ENCODE assay signal across 13 cellular contexts in genomic region chr12:62537544-62537943, GRCh38.
DNase-seq lines count a peak whose midpoint lies in the region; ATAC-seq and TF ChIP-seq lines count a peak whose summit lies in the region.
"Had no signal": no experiment of that assay in that cellular context is flagged by ENCODE, and none has a peak within 500 bp of the region (broad histone marks: within the 10 kb centered on the region; RNA-seq: fewer than 3 reads in every experiment).

No MANE protein-coding gene starts in this region.

- POLR2A ChIA-PET in T-cell (lab: Charles Lee), result no interaction called here

- WGBS in body of pancreas, 2 donors, result 85 to 88% methylated on average over 2 of the region's 2 CpGs

- no peak overlapping the region for H3K4me3 Mint-ChIP-seq in stimulated activated naive B cell treated with anti-CD40 and anti-IgM and Interleukin-4, amounts not matched to agents 10 μg/mL and 1 μg/mL and 100 μg/mL, for 72 hours
- H3K4me3 Mint-ChIP-seq in T-cell, result no peak overlapping the region
- H3K4me3 Mint-ChIP-seq: nephron progenitor cell had no signal

- no peak for TF ChIP-seq POLR2A in body of pancreas (IDR thresholded peaks at IDR 0.05)

- CTCF ChIA-PET in T-cell (lab: Charles Lee), result interaction anchor here in 1 of 2 donors (1.0 to 1.2 kb wide), 2 partner anchors 257 to 259 kb away, joined by 3 to 4 read pairs; no protein-coding TSS in a partner anchor

- peaks cover 24 to 31% of the 10 kb centered on the region in 2 donors for H3K36me3 Mint-ChIP-seq in stimulated activated naive B cell treated with anti-CD40 and anti-IgM and Interleukin-4, amounts not matched to agents 10 μg/mL and 1 μg/mL and 100 μg/mL, for 72 hours
- peaks cover 36% of the 10 kb centered on the region for H3K36me3 Mint-ChIP-seq in T-cell

- H3K9me3 ChIP-seq in body of pancreas, result no peaks in the 10 kb centered on the region
- H3K9me3 ChIP-seq: SJCRH30 had no signal

- H3K36me3 ChIP-seq in body of pancreas (replicated peaks in 1 of 2; ENCODE audit: insufficient read depth in 1 of 2, low read depth in 2 of 2), result peaks cover 0 to 8% of the 10 kb centered on the region in 2 donors

- H3K4me1 Mint-ChIP-seq in stimulated activated naive B cell treated with anti-CD40 and anti-IgM and Interleukin-4, amounts not matched to agents 10 μg/mL and 1 μg/mL and 100 μg/mL, for 72 hours, result peaks cover 3 to 11% of the 10 kb centered on the region in 2 donors
- H3K4me1 Mint-ChIP-seq in T-cell, result no peaks in the 10 kb centered on the region
- H3K4me1 Mint-ChIP-seq: nephron progenitor cell had no signal

- intact Hi-C loops in body of pancreas (cut with DNase I), result no loop called here

- H3K27me3 ChIP-seq in body of pancreas, result no peaks in the 10 kb centered on the region
- H3K27me3 ChIP-seq: SJCRH30 had no signal

- DNase-seq in AG09309 (ENCODE audit: low read depth) (peak; percentile 59), Kasumi-1 (lab: John Stamatoyannopoulos, UW) (peak; percentile 32 to 62), body of pancreas (peak; percentile 49 to 63 (median 57)), kidney glomerular epithelial cell (lab: John Stamatoyannopoulos, UW) (peak; percentile 6), COLO829 (ENCODE audit: low spot score) (no peak), T-cell (no peak)
- no peak for DNase-seq in effector CD8-positive, alpha-beta T cell (lab: John Stamatoyannopoulos, UW)
- no peak for DNase-seq in stimulated activated naive B cell treated with anti-CD40 and anti-IgM and Interleukin-4, amounts not matched to agents 10 μg/mL and 1 μg/mL and 100 μg/mL, for 72 hours
- DNase-seq: activated CD8-positive, alpha-beta memory T cell treated with anti-CD3 and anti-CD28 coated beads, Interleukin-2, amount 50 U/mL, for 48 hours; DMS79 treated with DMSO at 0.1 percent for 48 hours; NCI-H1417 treated with DMSO at 0.1 percent for 48 hours; nephron progenitor cell had no signal

- H3K9me3 Mint-ChIP-seq in stimulated activated naive B cell treated with anti-CD40 and anti-IgM and Interleukin-4, amounts not matched to agents 10 μg/mL and 1 μg/mL and 100 μg/mL, for 72 hours, result no peaks in the 10 kb centered on the region
- H3K9me3 Mint-ChIP-seq in T-cell, result no peaks in the 10 kb centered on the region
- H3K9me3 Mint-ChIP-seq: nephron progenitor cell had no signal

- no peak overlapping the region for H3K4me3 ChIP-seq in AG09309 (ENCODE audit: control insufficient read depth, low read depth, low read length)
- no peak overlapping the region for H3K4me3 ChIP-seq in body of pancreas
- H3K4me3 ChIP-seq: SJCRH30 had no signal

- H3K27ac ChIP-seq in body of pancreas, result peak overlapping the region in 1 of 4 donors; percentile 25
- H3K27ac ChIP-seq: SJCRH30 had no signal

- no peak for ATAC-seq in body of pancreas
- ATAC-seq in stimulated activated naive B cell treated with anti-CD40 and anti-IgM and Interleukin-4, amounts not matched to agents 10 μg/mL and 1 μg/mL and 100 μg/mL, for 72 hours (replicated peaks), result no peak
- ATAC-seq in T-cell (replicated peaks in 1 of 4), result no peak

- H3K27ac Mint-ChIP-seq in stimulated activated naive B cell treated with anti-CD40 and anti-IgM and Interleukin-4, amounts not matched to agents 10 μg/mL and 1 μg/mL and 100 μg/mL, for 72 hours, result no peak overlapping the region
- no peak overlapping the region for H3K27ac Mint-ChIP-seq in T-cell
- H3K27ac Mint-ChIP-seq: nephron progenitor cell had no signal

- peaks cover 24% of the 10 kb centered on the region for H3K4me1 ChIP-seq in body of pancreas
- H3K4me1 ChIP-seq: SJCRH30 had no signal

- TF ChIP-seq CTCF in AG09309 (IDR thresholded peaks at IDR 0.05; ENCODE audit: control insufficient read depth, insufficient read depth, low read depth, low read length, missing control alignments) (no peak), body of pancreas (IDR thresholded peaks at IDR 0.05) (no peak)

- no peaks in the 10 kb centered on the region for H3K27me3 Mint-ChIP-seq in stimulated activated naive B cell treated with anti-CD40 and anti-IgM and Interleukin-4, amounts not matched to agents 10 μg/mL and 1 μg/mL and 100 μg/mL, for 72 hours
- no peaks in the 10 kb centered on the region for H3K27me3 Mint-ChIP-seq in T-cell

Comparison
In these comparisons a context has a peak if more than half of its experiments do, and no peak if none do; other contexts are left out.
1. DNase-seq: peak in AG09309 (single experiment), Kasumi-1 (2 of 2), body of pancreas (4 of 4) and kidney glomerular epithelial cell (single experiment); none in COLO829 (single experiment), effector CD8-positive, alpha-beta T cell (single experiment), stimulated activated naive B cell treated with anti-CD40 and anti-IgM and Interleukin-4, amounts not matched to agents 10 μg/mL and 1 μg/mL and 100 μg/mL, for 72 hours (single experiment) and T-cell (0 of 34).